ENCODE assay signal across 1 cellular context in the genomic region with DNA sequence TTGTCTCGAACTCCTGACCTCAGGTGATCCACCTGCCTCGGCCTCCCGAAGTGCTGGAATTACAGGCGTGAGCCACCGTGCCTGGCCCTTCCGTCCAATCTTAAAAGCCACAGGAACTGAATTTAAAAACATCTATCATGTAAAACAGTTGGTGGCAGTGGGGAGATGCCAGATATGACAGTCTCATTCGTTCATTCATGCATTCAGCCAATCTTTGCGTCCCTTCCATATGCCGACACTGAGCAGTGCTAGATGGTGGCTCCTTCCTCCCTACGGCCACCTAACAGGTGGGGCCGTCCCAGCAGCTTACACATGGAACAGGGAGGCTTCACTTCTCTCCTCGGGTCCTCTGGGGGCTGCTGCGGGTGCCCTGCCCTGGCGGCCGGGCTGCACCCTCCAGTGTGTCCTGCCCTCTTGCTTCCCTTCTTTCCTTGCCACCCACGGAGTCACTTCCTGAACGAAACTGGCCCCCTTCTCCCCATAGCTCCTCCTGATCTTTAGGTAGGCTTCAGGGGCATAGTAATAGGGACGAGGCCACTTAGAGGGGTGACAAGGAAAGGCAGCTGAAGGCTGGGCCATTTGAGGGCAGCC.
TF ChIP-seq lines count a peak whose summit lies in the region.

No MANE protein-coding gene starts in this region.

TF ChIP-seq in HCT116, 20 proteins besides CTCF, POLR2A, EP300 and RAD21:
- TF ChIP-seq, protein P1, sequence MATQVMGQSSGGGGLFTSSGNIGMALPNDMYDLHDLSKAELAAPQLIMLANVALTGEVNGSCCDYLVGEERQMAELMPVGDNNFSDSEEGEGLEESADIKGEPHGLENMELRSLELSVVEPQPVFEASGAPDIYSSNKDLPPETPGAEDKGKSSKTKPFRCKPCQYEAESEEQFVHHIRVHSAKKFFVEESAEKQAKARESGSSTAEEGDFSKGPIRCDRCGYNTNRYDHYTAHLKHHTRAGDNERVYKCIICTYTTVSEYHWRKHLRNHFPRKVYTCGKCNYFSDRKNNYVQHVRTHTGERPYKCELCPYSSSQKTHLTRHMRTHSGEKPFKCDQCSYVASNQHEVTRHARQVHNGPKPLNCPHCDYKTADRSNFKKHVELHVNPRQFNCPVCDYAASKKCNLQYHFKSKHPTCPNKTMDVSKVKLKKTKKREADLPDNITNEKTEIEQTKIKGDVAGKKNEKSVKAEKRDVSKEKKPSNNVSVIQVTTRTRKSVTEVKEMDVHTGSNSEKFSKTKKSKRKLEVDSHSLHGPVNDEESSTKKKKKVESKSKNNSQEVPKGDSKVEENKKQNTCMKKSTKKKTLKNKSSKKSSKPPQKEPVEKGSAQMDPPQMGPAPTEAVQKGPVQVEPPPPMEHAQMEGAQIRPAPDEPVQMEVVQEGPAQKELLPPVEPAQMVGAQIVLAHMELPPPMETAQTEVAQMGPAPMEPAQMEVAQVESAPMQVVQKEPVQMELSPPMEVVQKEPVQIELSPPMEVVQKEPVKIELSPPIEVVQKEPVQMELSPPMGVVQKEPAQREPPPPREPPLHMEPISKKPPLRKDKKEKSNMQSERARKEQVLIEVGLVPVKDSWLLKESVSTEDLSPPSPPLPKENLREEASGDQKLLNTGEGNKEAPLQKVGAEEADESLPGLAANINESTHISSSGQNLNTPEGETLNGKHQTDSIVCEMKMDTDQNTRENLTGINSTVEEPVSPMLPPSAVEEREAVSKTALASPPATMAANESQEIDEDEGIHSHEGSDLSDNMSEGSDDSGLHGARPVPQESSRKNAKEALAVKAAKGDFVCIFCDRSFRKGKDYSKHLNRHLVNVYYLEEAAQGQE (IDR thresholded peaks at IDR 0.05; ENCODE audit: low read depth) = no peak
- TF ChIP-seq SP1 (IDR thresholded peaks at IDR 0.05; ENCODE audit: low read depth) (no peak), ELF1 (IDR thresholded peaks at IDR 0.05; ENCODE audit: borderline replicate concordance, low read depth) (no peak), POLR2AphosphoS5 (IDR thresholded peaks at IDR 0.05; ENCODE audit: low read depth, low read length) (no peak), EZH2phosphoT487 (IDR thresholded peaks at IDR 0.05; ENCODE audit: borderline replicate concordance) (no peak), EZH2 (IDR thresholded peaks at IDR 0.05) (no peak), SIN3A (IDR thresholded peaks at IDR 0.05; ENCODE audit: low read depth) (no peak), YY1 (IDR thresholded peaks at IDR 0.05; ENCODE audit: extremely low read depth, insufficient replicate concordance, low read depth, low read length) (no peak), ZFX (IDR thresholded peaks at IDR 0.05) (no peak), JUND (IDR thresholded peaks at IDR 0.05) (no peak), FOSL1 (IDR thresholded peaks at IDR 0.05; ENCODE audit: low read depth) (no peak), SRF (IDR thresholded peaks at IDR 0.05; ENCODE audit: low read depth) (no peak), ZNF274 (IDR thresholded peaks at IDR 0.05; ENCODE audit: low read depth, low read length) (no peak), CBX3 (IDR thresholded peaks at IDR 0.05; ENCODE audit: low read depth) (no peak), CEBPB (IDR thresholded peaks at IDR 0.05; ENCODE audit: low read depth) (no peak), TCF7L2 (IDR thresholded peaks at IDR 0.05; ENCODE audit: borderline replicate concordance, extremely low read depth, insufficient read depth, insufficient read length) (no peak)
- TF ChIP-seq, protein P2, sequence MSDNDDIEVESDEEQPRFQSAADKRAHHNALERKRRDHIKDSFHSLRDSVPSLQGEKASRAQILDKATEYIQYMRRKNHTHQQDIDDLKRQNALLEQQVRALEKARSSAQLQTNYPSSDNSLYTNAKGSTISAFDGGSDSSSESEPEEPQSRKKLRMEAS (IDR thresholded peaks at IDR 0.05) = no peak
- TF ChIP-seq, protein P3, sequence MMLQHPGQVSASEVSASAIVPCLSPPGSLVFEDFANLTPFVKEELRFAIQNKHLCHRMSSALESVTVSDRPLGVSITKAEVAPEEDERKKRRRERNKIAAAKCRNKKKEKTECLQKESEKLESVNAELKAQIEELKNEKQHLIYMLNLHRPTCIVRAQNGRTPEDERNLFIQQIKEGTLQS (IDR thresholded peaks at IDR 0.05) = no peak
- TF ChIP-seq, protein P4, sequence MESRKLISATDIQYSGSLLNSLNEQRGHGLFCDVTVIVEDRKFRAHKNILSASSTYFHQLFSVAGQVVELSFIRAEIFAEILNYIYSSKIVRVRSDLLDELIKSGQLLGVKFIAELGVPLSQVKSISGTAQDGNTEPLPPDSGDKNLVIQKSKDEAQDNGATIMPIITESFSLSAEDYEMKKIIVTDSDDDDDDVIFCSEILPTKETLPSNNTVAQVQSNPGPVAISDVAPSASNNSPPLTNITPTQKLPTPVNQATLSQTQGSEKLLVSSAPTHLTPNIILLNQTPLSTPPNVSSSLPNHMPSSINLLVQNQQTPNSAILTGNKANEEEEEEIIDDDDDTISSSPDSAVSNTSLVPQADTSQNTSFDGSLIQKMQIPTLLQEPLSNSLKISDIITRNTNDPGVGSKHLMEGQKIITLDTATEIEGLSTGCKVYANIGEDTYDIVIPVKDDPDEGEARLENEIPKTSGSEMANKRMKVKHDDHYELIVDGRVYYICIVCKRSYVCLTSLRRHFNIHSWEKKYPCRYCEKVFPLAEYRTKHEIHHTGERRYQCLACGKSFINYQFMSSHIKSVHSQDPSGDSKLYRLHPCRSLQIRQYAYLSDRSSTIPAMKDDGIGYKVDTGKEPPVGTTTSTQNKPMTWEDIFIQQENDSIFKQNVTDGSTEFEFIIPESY (IDR thresholded peaks at IDR 0.05; ENCODE audit: extremely low read depth, insufficient replicate concordance, low read length) = no peak
